In the genomic region with DNA sequence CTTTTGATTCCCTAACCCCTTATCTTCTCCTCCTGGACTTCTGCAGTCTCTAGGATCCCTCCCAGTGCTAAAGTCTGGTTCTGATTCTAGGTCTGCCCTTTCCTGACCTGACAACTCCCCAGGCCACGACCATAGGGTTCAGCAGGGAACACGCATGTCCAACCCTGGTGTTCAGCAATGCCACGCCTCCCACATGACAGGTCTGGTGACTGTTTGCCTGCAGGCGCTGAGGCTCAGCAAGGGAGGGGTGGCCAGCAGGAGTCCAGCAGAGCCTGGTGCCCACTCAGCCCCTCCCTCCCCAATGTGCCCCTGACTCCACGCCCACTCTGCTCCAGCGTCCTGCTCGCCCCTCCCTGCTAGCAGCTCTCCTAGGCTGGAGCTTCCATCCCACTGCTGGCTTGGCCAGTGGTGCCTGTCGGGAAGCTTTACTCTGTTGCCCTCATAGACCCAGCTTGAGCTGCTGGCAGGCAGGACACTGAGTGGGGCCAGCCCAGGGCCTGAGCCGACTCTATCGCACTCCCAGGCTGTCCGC, we compare ENCODE assay signal across 2 cellular contexts.
TF ChIP-seq lines count a peak whose summit lies in the region.

No MANE protein-coding gene starts in this region.

TF ChIP-seq in GM12878, 131 proteins besides CTCF, POLR2A, EP300 and RAD21:
- TF ChIP-seq ZNF217 (IDR thresholded peaks at IDR 0.05), result no peak
- TF ChIP-seq NBN (IDR thresholded peaks at IDR 0.05), result no peak
- TF ChIP-seq, protein P1, sequence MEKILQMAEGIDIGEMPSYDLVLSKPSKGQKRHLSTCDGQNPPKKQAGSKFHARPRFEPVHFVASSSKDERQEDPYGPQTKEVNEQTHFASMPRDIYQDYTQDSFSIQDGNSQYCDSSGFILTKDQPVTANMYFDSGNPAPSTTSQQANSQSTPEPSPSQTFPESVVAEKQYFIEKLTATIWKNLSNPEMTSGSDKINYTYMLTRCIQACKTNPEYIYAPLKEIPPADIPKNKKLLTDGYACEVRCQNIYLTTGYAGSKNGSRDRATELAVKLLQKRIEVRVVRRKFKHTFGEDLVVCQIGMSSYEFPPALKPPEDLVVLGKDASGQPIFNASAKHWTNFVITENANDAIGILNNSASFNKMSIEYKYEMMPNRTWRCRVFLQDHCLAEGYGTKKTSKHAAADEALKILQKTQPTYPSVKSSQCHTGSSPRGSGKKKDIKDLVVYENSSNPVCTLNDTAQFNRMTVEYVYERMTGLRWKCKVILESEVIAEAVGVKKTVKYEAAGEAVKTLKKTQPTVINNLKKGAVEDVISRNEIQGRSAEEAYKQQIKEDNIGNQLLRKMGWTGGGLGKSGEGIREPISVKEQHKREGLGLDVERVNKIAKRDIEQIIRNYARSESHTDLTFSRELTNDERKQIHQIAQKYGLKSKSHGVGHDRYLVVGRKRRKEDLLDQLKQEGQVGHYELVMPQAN (conservative IDR thresholded peaks at IDR 0.05), result no peak
- TF ChIP-seq TARDBP (IDR thresholded peaks at IDR 0.05; ENCODE audit: borderline replicate concordance), result no peak
- TF ChIP-seq SMAD5 (IDR thresholded peaks at IDR 0.05; ENCODE audit: low read depth), result no peak
- no peak for TF ChIP-seq BCL11A (IDR thresholded peaks at IDR 0.05; ENCODE audit: low read depth, low read length)
- no peak for TF ChIP-seq YY1 (IDR thresholded peaks at IDR 0.05; ENCODE audit: low read depth, low read length)
- no peak for TF ChIP-seq ZNF687 (IDR thresholded peaks at IDR 0.05)
- no peak for TF ChIP-seq HSF1 (IDR thresholded peaks at IDR 0.05; ENCODE audit: low read depth, low read length)
- TF ChIP-seq CBFB (IDR thresholded peaks at IDR 0.05; ENCODE audit: low read depth), result no peak
- no peak for TF ChIP-seq SRF (IDR thresholded peaks at IDR 0.05; ENCODE audit: low read depth in 2 of 2, low read length in 2 of 2)
- no peak for TF ChIP-seq PML (IDR thresholded peaks at IDR 0.05; ENCODE audit: low read length)
- no peak for TF ChIP-seq CBX3 (IDR thresholded peaks at IDR 0.05; ENCODE audit: borderline replicate concordance, low read depth)
- no peak for TF ChIP-seq RELA (IDR thresholded peaks at IDR 0.05; ENCODE audit: borderline replicate concordance, partially characterized antibody)

TF ChIP-seq in liver, 16 proteins besides CTCF, POLR2A, EP300 and RAD21:
- no peak for TF ChIP-seq TAF1 (conservative IDR thresholded peaks at IDR 0.05)
- TF ChIP-seq SP1 (IDR thresholded peaks at IDR 0.05), result no peak
- no peak for TF ChIP-seq HNF4G (IDR thresholded peaks at IDR 0.05)
- no peak for TF ChIP-seq YY1 (IDR thresholded peaks at IDR 0.05)
- TF ChIP-seq, protein P2, sequence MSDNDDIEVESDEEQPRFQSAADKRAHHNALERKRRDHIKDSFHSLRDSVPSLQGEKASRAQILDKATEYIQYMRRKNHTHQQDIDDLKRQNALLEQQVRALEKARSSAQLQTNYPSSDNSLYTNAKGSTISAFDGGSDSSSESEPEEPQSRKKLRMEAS (IDR thresholded peaks at IDR 0.05), result no peak
- no peak for TF ChIP-seq JUND (IDR thresholded peaks at IDR 0.05)
- TF ChIP-seq NR2F2 (IDR thresholded peaks at IDR 0.05), result no peak
- TF ChIP-seq GABPA (IDR thresholded peaks at IDR 0.05 in 1 of 2, conservative IDR thresholded peaks at IDR 0.05 in 1 of 2), result no peak
- no peak for TF ChIP-seq EGR1 (IDR thresholded peaks at IDR 0.05; ENCODE audit: low read depth in 2 of 2)
- no peak for TF ChIP-seq HNF4A (conservative IDR thresholded peaks at IDR 0.05)
- no peak for TF ChIP-seq FOXA2 (IDR thresholded peaks at IDR 0.05)
- TF ChIP-seq, protein P3, sequence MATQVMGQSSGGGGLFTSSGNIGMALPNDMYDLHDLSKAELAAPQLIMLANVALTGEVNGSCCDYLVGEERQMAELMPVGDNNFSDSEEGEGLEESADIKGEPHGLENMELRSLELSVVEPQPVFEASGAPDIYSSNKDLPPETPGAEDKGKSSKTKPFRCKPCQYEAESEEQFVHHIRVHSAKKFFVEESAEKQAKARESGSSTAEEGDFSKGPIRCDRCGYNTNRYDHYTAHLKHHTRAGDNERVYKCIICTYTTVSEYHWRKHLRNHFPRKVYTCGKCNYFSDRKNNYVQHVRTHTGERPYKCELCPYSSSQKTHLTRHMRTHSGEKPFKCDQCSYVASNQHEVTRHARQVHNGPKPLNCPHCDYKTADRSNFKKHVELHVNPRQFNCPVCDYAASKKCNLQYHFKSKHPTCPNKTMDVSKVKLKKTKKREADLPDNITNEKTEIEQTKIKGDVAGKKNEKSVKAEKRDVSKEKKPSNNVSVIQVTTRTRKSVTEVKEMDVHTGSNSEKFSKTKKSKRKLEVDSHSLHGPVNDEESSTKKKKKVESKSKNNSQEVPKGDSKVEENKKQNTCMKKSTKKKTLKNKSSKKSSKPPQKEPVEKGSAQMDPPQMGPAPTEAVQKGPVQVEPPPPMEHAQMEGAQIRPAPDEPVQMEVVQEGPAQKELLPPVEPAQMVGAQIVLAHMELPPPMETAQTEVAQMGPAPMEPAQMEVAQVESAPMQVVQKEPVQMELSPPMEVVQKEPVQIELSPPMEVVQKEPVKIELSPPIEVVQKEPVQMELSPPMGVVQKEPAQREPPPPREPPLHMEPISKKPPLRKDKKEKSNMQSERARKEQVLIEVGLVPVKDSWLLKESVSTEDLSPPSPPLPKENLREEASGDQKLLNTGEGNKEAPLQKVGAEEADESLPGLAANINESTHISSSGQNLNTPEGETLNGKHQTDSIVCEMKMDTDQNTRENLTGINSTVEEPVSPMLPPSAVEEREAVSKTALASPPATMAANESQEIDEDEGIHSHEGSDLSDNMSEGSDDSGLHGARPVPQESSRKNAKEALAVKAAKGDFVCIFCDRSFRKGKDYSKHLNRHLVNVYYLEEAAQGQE (IDR thresholded peaks at IDR 0.05), result no peak
